21 cellular contexts compared by ENCODE assay signal in genomic region chr3:29822051-29822450, GRCh38.
DNase-seq lines count a peak whose midpoint lies in the region; ATAC-seq, FAIRE-seq and TF ChIP-seq lines count a peak whose summit lies in the region.
"Had no signal": no experiment of that assay in that cellular context is flagged by ENCODE, and none has a peak within 500 bp of the region (broad histone marks: within the 10 kb centered on the region; RNA-seq: fewer than 3 reads in every experiment).

No MANE protein-coding gene starts in this region.

- peaks cover 2% of the 10 kb centered on the region for H3K36me3 Mint-ChIP-seq in astrocyte (ENCODE audit: low read depth, unreplicated experiment)
- no peaks in the 10 kb centered on the region for H3K36me3 Mint-ChIP-seq in natural killer cell
- H3K36me3 Mint-ChIP-seq: activated CD4-positive, alpha-beta memory T cell treated with anti-CD3 and anti-CD28 coated beads for 36 hours had no signal

- no peaks in the 10 kb centered on the region for H3K36me3 ChIP-seq in astrocyte (ENCODE audit: insufficient read depth, low read length)
- no peaks in the 10 kb centered on the region for H3K36me3 ChIP-seq in ovary
- H3K36me3 ChIP-seq: BLaER1 treated with 17β-estradiol and CSF1 and Interleukin-3, amounts not matched to agents 10 nM and 100 nM; left lung had no signal

- H3K27ac Mint-ChIP-seq in astrocyte (ENCODE audit: unreplicated experiment) (no peak overlapping the region), natural killer cell (no peak overlapping the region)
- H3K27ac Mint-ChIP-seq: activated CD4-positive, alpha-beta memory T cell treated with anti-CD3 and anti-CD28 coated beads for 36 hours; nephron progenitor cell had no signal

- DNase-seq in AG09309 (ENCODE audit: low read depth) (peak; percentile 27), HS-27A (ENCODE audit: low read depth) (peak; percentile 20), astrocyte (ENCODE audit: low read depth) (peak; percentile 76), glomerular endothelial cell (ENCODE audit: extremely low read depth, low read depth, low spot score) (peak; percentile 14), ovary (no peak), natural killer cell (no peak)
- DNase-seq: activated CD4-positive, alpha-beta memory T cell treated with anti-CD3 and anti-CD28 coated beads for 36 hours; anterior cingulate cortex; effector CD8-positive, alpha-beta T cell; left lung; NCI-H1694; nephron progenitor cell; stimulated activated CD4-positive, alpha-beta T cell treated with anti-CD3 and anti-CD28 coated beads, Interleukin-4, amount 100 ng/mL, for 4 hours; stimulated activated naive CD4-positive, alpha-beta T cell; T1000 had no signal

- no peak overlapping the region for H3K4me2 ChIP-seq in astrocyte (ENCODE audit: low read length)
- H3K4me2 ChIP-seq: hepatocyte had no signal

- H3K79me2 ChIP-seq in astrocyte (ENCODE audit: insufficient read depth, low read length): no peaks in the 10 kb centered on the region
- H3K79me2 ChIP-seq: hepatocyte had no signal

- no peaks in the 10 kb centered on the region for H4K20me1 ChIP-seq in astrocyte (ENCODE audit: insufficient read depth, low read length)
- H4K20me1 ChIP-seq: BLaER1 treated with 17β-estradiol and CSF1 and Interleukin-3, amounts not matched to agents 10 nM and 100 nM had no signal

- H3K4me1 ChIP-seq in astrocyte (ENCODE audit: insufficient read depth, low read length) (peaks cover 3% of the 10 kb centered on the region), ovary (ENCODE audit: insufficient read depth) (no peaks in the 10 kb centered on the region)
- H3K4me1 ChIP-seq: left lung had no signal

- intact Hi-C loops in ovary (cut with DNase I): no loop called here
- intact Hi-C loops in natural killer cell (cut with micrococcal nuclease): no loop called here

- no peak overlapping the region for H3K4me3 ChIP-seq in AG09309 (ENCODE audit: control insufficient read depth, low read depth, low read length)
- no peak overlapping the region for H3K4me3 ChIP-seq in astrocyte (ENCODE audit: insufficient read depth, low read depth, low read length)
- H3K4me3 ChIP-seq in ovary: no peak overlapping the region
- H3K4me3 ChIP-seq: BLaER1 treated with 17β-estradiol and CSF1 and Interleukin-3, amounts not matched to agents 10 nM and 100 nM; hepatocyte; left lung had no signal

- H3K9me3 ChIP-seq in astrocyte (ENCODE audit: insufficient read depth, low read depth, low read length) (no peaks in the 10 kb centered on the region), ovary (no peaks in the 10 kb centered on the region)
- H3K9me3 ChIP-seq: left lung had no signal

- H3K27ac ChIP-seq in astrocyte (ENCODE audit: low read depth, low read length) (no peak overlapping the region), ovary (no peak overlapping the region)
- H3K27ac ChIP-seq: BLaER1 treated with 17β-estradiol and CSF1 and Interleukin-3, amounts not matched to agents 10 nM and 100 nM; hepatocyte; left lung had no signal

- H3K27me3 Mint-ChIP-seq in astrocyte (ENCODE audit: low read depth, unreplicated experiment): no peaks in the 10 kb centered on the region
- H3K27me3 Mint-ChIP-seq in natural killer cell (ENCODE audit: low read depth in 2 of 2): no peaks in the 10 kb centered on the region
- H3K27me3 Mint-ChIP-seq: activated CD4-positive, alpha-beta memory T cell treated with anti-CD3 and anti-CD28 coated beads for 36 hours had no signal

- ATAC-seq in HG02885 (IDR thresholded peaks at IDR 0.05; ENCODE audit: poor library complexity, unreplicated experiment): no peak
- ATAC-seq in HG02973 (IDR thresholded peaks at IDR 0.05; ENCODE audit: unreplicated experiment): no peak
- no peak for ATAC-seq in natural killer cell
- ATAC-seq: left lung, Right ventricle myocardium inferior, sciatic nerve had no signal

- H3K9ac ChIP-seq in astrocyte (ENCODE audit: low read length): no peak overlapping the region
- H3K9ac ChIP-seq: BLaER1 treated with 17β-estradiol and CSF1 and Interleukin-3, amounts not matched to agents 10 nM and 100 nM had no signal

- no peak for TF ChIP-seq POLR2A in ovary (IDR thresholded peaks at IDR 0.05)

- peak; percentile 80 for FAIRE-seq in astrocyte (lab: Jason Lieb, UNC)

- H3K9me3 Mint-ChIP-seq in astrocyte (ENCODE audit: unreplicated experiment) (no peaks in the 10 kb centered on the region), natural killer cell (peaks cover 2 to 8% of the 10 kb centered on the region in 2 donors)
- H3K9me3 Mint-ChIP-seq: activated CD4-positive, alpha-beta memory T cell treated with anti-CD3 and anti-CD28 coated beads for 36 hours had no signal

- no peak for TF ChIP-seq CTCF in AG09309 (IDR thresholded peaks at IDR 0.05; ENCODE audit: control insufficient read depth, insufficient read depth, low read depth, low read length, missing control alignments)
- no peak for TF ChIP-seq CTCF in astrocyte (IDR thresholded peaks at IDR 0.05; ENCODE audit: insufficient read depth, low read depth, low read length)
- no peak for TF ChIP-seq CTCF in ovary (IDR thresholded peaks at IDR 0.05)
- no peak for TF ChIP-seq CTCF in natural killer cell (IDR thresholded peaks at IDR 0.05)

- H3K4me1 Mint-ChIP-seq in astrocyte (ENCODE audit: low read depth, unreplicated experiment) (peaks cover 3% of the 10 kb centered on the region), natural killer cell (no peaks in the 10 kb centered on the region)
- H3K4me1 Mint-ChIP-seq: nephron progenitor cell had no signal

- H3K27me3 ChIP-seq in astrocyte (ENCODE audit: insufficient read depth, low read length): no peaks in the 10 kb centered on the region
- no peaks in the 10 kb centered on the region for H3K27me3 ChIP-seq in ovary
- H3K27me3 ChIP-seq: BLaER1 treated with 17β-estradiol and CSF1 and Interleukin-3, amounts not matched to agents 10 nM and 100 nM; hepatocyte; left lung had no signal

- H2AFZ ChIP-seq in astrocyte (ENCODE audit: low read depth, low read length): no peak overlapping the region
- H2AFZ ChIP-seq: hepatocyte had no signal

- H3K4me3 Mint-ChIP-seq in astrocyte (ENCODE audit: unreplicated experiment) (no peak overlapping the region), natural killer cell (no peak overlapping the region)
- H3K4me3 Mint-ChIP-seq: activated CD4-positive, alpha-beta memory T cell treated with anti-CD3 and anti-CD28 coated beads for 36 hours; nephron progenitor cell had no signal

- no peak for TF ChIP-seq EP300 in ovary (IDR thresholded peaks at IDR 0.05)

Comparison
In these comparisons a context has a peak if more than half of its experiments do, and no peak if none do; other contexts are left out.
1. DNase-seq: peak in AG09309 (single experiment), HS-27A (single experiment), astrocyte (single experiment) and glomerular endothelial cell (single experiment); none in ovary (0 of 5) and natural killer cell (single experiment).